2 cellular contexts compared by ENCODE assay signal in the genomic region with DNA sequence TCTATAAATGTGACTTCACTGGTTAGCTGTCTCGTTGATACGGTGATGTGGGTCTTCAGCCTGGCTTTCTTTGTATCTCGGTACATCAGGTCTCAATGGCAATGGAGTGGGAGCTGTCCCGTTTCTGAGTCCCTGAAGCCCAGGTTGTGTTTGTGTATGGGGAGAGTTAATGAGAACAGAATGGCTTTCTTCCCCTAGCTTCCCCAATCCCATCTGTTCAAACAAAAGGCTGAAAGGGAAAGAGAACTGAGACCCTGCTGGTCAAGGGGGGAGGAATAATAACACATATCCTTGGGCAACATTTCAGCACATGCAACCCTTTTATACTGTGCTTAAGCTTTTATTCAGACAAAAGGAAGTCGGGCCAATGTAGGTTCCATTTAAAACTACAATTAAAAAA.
TF ChIP-seq lines count a peak whose summit lies in the region.

No MANE protein-coding gene starts in this region.

TF ChIP-seq in H1, 55 proteins besides CTCF, POLR2A, EP300 and RAD21:
- no peak for TF ChIP-seq ZNF274 (IDR thresholded peaks at IDR 0.05; ENCODE audit: borderline replicate concordance, extremely low read depth, low read length)
- TF ChIP-seq KDM5A (IDR thresholded peaks at IDR 0.05; ENCODE audit: low read length) = no peak
- TF ChIP-seq, protein P1, sequence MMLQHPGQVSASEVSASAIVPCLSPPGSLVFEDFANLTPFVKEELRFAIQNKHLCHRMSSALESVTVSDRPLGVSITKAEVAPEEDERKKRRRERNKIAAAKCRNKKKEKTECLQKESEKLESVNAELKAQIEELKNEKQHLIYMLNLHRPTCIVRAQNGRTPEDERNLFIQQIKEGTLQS (IDR thresholded peaks at IDR 0.05; ENCODE audit: insufficient read depth, low read depth, low read length) = no peak
TF ChIP-seq in H1: peak in this region for 0.

TF ChIP-seq in SK-N-SH, 30 proteins besides CTCF, POLR2A, EP300 and RAD21:
- TF ChIP-seq, protein P2, sequence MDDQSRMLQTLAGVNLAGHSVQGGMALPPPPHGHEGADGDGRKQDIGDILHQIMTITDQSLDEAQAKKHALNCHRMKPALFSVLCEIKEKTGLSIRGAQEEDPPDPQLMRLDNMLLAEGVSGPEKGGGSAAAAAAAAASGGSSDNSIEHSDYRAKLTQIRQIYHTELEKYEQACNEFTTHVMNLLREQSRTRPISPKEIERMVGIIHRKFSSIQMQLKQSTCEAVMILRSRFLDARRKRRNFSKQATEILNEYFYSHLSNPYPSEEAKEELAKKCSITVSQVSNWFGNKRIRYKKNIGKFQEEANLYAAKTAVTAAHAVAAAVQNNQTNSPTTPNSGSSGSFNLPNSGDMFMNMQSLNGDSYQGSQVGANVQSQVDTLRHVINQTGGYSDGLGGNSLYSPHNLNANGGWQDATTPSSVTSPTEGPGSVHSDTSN (IDR thresholded peaks at IDR 0.05) = no peak
- TF ChIP-seq, protein P3, sequence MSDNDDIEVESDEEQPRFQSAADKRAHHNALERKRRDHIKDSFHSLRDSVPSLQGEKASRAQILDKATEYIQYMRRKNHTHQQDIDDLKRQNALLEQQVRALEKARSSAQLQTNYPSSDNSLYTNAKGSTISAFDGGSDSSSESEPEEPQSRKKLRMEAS (IDR thresholded peaks at IDR 0.05; ENCODE audit: low read depth) = no peak
